ENCODE assay signal across 15 cellular contexts in the genomic region with DNA sequence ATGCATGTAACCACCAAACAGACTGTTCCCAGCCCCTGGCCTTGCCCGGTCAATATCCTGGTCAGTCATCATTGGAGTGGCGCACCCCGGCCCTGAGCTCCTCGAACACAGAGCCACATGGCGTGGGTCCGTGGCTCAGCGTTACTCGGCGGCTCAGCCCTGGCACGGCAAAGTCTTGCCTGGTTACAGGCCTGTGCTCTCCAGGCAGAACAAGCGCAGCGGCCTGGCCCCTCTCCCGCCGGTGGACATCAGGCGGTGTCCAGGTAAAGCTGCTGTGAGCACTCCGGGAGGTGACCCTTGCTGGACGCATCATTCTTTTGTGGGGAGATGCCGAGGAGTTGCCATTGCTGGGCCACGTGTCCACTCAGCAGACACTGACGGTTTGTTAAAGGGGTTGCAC. TPM values are rescaled to one million over a fixed set of nuclear protein-coding genes. Genes with fewer than 3 reads are reported as not detected.
DNase-seq lines count a peak whose midpoint lies in the region; ATAC-seq, FAIRE-seq and TF ChIP-seq lines count a peak whose summit lies in the region.
"Had no signal": no experiment of that assay in that cellular context is flagged by ENCODE, and none has a peak within 500 bp of the region (broad histone marks: within the 10 kb centered on the region; RNA-seq: fewer than 3 reads in every experiment).

No MANE protein-coding gene starts in this region.

- no peak for TF ChIP-seq RAD21 in K562 (CRISPR knock-in tag; conservative IDR thresholded peaks at IDR 0.05 in 1 of 2, IDR thresholded peaks at IDR 0.05 in 1 of 2)

- POLR2A ChIA-PET in K562 (lab: Yijun Ruan, JAX) = interaction anchor here (0.7 kb wide), 1 partner anchor 214 kb away, joined by 3 read pairs; no protein-coding TSS in a partner anchor

- in situ Hi-C loops in K562 (cut with MboI) = no loop called here

- no peaks in the 10 kb centered on the region for H3K9me3 ChIP-seq in heart left ventricle
- no peaks in the 10 kb centered on the region for H3K9me3 ChIP-seq in K562 (replicated peaks; ENCODE audit: control insufficient read depth, insufficient read depth, low read depth, low read length)
- H3K9me3 ChIP-seq in neutrophil = peaks cover 20% of the 10 kb centered on the region

- no TSS peak for BruUV-seq in K562 (replicated peaks; lab: Mats Ljungman, UMichigan)

- TF ChIP-seq POLR2A in heart left ventricle (IDR thresholded peaks at IDR 0.05) (no peak), K562 (conservative IDR thresholded peaks at IDR 0.05) (no peak)

- no peak for FAIRE-seq in K562 (lab: Jason Lieb, UNC)
- FAIRE-seq: G401.6, GM12891, GM19239, H1 had no signal

- H3K9ac ChIP-seq in K562 (ENCODE audit: insufficient read depth in 1 of 2, low read depth in 2 of 2, low read length in 2 of 2) = no peak overlapping the region
- H3K9ac ChIP-seq: BLaER1 treated with 17β-estradiol and CSF1 and Interleukin-3, amounts not matched to agents 10 nM and 100 nM had no signal

- no peak overlapping the region for H3K27ac ChIP-seq in heart left ventricle
- H3K27ac ChIP-seq in K562 (ENCODE audit: extremely low read depth, low read depth, low read length) = no peak overlapping the region
- H3K27ac ChIP-seq in neutrophil = peak overlapping the region; percentile 33
- H3K27ac ChIP-seq: BLaER1 treated with 17β-estradiol and CSF1 and Interleukin-3, amounts not matched to agents 10 nM and 100 nM had no signal

- H3K4me3 ChIP-seq in heart left ventricle = no peak overlapping the region
- H3K4me3 ChIP-seq in K562 = no peak overlapping the region
- H3K4me3 ChIP-seq in neutrophil (ENCODE audit: low read depth in 1 of 2, low read length in 1 of 2) = no peak overlapping the region
- H3K4me3 ChIP-seq: BLaER1 treated with 17β-estradiol and CSF1 and Interleukin-3, amounts not matched to agents 10 nM and 100 nM had no signal

- H3K4me1 ChIP-seq in heart left ventricle (peaks cover 0 to 12% (median 5%) of the 10 kb centered on the region in 12 donors), K562 (replicated peaks in 1 of 2; ENCODE audit: control insufficient read depth in 2 of 2, insufficient read depth in 2 of 2, low read length in 2 of 2) (peaks cover 4 to 16% of the 10 kb centered on the region in 2 experiments; a peak in 3 of 5 replicates), neutrophil (ENCODE audit: control insufficient read depth in 1 of 2, insufficient read depth in 1 of 2, low read depth in 1 of 2, low read length in 1 of 2) (peaks cover 11 to 23% of the 10 kb centered on the region in 2 experiments)

- ATAC-seq in heart left ventricle (no peak), Right ventricle myocardium superior (ENCODE audit: poor library complexity) (no peak), K562 (no peak)
- ATAC-seq: CD8-positive, alpha-beta T cell had no signal

- intact Hi-C loops in heart left ventricle (cut with DNase I) (loop anchor here in 3 of 10 donors (5.0 to 10.0 kb wide), 3 partner anchors 54 to 176 kb away; partner anchors contain the start of gene MAEA (in 1 of the 3)), Right ventricle myocardium superior (cut with DNase I) (loop anchor here (10.0 kb wide), 2 partner anchors 176 to 374 kb away; partner anchors contain the start of gene SLBP), K562 (cut with micrococcal nuclease) (no loop called here)

- H3K36me3 ChIP-seq in heart left ventricle (peaks cover 3 to 58% (median 56%) of the 10 kb centered on the region in 9 donors), K562 (ENCODE audit: control insufficient read depth, insufficient read depth, low read length) (peaks cover 56% of the 10 kb centered on the region; the same call in 2 of the 3 replicates), neutrophil (peaks cover 51% of the 10 kb centered on the region)

- no peak for TF ChIP-seq EP300 in K562 (IDR thresholded peaks at IDR 0.05; ENCODE audit: low read length)

- 96 to 97% (median 96%) methylated on average over 20 of the region's 20 CpGs for WGBS in heart left ventricle, 4 donors
- 96% methylated on average over 20 of the region's 20 CpGs for WGBS in K562 (ENCODE audit: insufficient coverage, low coverage, missing lambda C conversion rate)

- no peaks in the 10 kb centered on the region for H4K20me1 ChIP-seq in K562 (replicated peaks; ENCODE audit: control insufficient read depth, insufficient read depth, low read length)

- H3K79me2 ChIP-seq in K562 (ENCODE audit: control insufficient read depth, insufficient read depth, low read length) = peaks cover 4% of the 10 kb centered on the region; the same call in 2 of the 3 replicates

- CTCF ChIA-PET in K562 (lab: Yijun Ruan, JAX; ENCODE audit: low intra/inter-chr PET ratio) = no interaction called here

- H2AFZ ChIP-seq in K562 (ENCODE audit: low read depth, low read length) = no peak overlapping the region

- H3K4me2 ChIP-seq in K562 (ENCODE audit: insufficient read depth, low read length) = no peak overlapping the region
- H3K4me2 ChIP-seq: BLaER1 treated with 17β-estradiol and CSF1 and Interleukin-3, amounts not matched to agents 10 nM and 100 nM had no signal

- no peaks in the 10 kb centered on the region for H3K27me3 ChIP-seq in heart left ventricle
- H3K27me3 ChIP-seq in K562 (ENCODE audit: control insufficient read depth in 2 of 2, insufficient read depth in 2 of 2, low read length in 2 of 2) = no peaks in the 10 kb centered on the region
- H3K27me3 ChIP-seq in neutrophil = no peaks in the 10 kb centered on the region
- H3K27me3 ChIP-seq: BLaER1 treated with 17β-estradiol and CSF1 and Interleukin-3, amounts not matched to agents 10 nM and 100 nM had no signal

- TF ChIP-seq CTCF in heart left ventricle (IDR thresholded peaks at IDR 0.05) (no peak), K562 (IDR thresholded peaks at IDR 0.05 in 2 of 3, conservative IDR thresholded peaks at IDR 0.05 in 1 of 3; ENCODE audit: insufficient read depth in 2 of 3, low read depth in 1 of 3, low read length in 3 of 3) (no peak), neutrophil (IDR thresholded peaks at IDR 0.05) (no peak)

- DNase-seq in heart left ventricle = peak in 3 of 5 donors; percentile 13 to 58 (median 22)
- DNase-seq in Right ventricle myocardium superior = no peak
- DNase-seq in K562 (ENCODE audit: extremely low read depth in 1 of 4, low spot score in 3 of 4) = no peak
- DNase-seq in OCI-M1 (lab: John Stamatoyannopoulos, UW) = no peak
- no peak for DNase-seq in RKO (ENCODE audit: low spot score)
- DNase-seq: Calu3; CD8-positive, alpha-beta T cell; DMS53; H9 had no signal

- H3K9me1 ChIP-seq in K562 (ENCODE audit: control insufficient read depth, insufficient read depth, low read length) = no peaks in the 10 kb centered on the region

RNA-seq across cellular contexts. Expression of gene UVSSA, which starts 6.1 kb away (rescaled TPM):
- total RNA-seq in heart left ventricle = 10 to 100 TPM in 2 of 9 donors, 1 to 10 TPM in 7; 5.0 to 14.2 (median 6.7) TPM
- polyA plus RNA-seq in heart left ventricle = 1 to 10 TPM; 4.7 to 6.6 TPM
- 6.7 TPM for total RNA-seq in Right ventricle myocardium superior
- total RNA-seq in K562 (2011; cell fraction: chromatin; rRNA removed; ENCODE audit: low replicate concordance) = 74.2 and 130 TPM in 2 replicates
- 56.7 and 60.5 TPM in 2 replicates for total RNA-seq in K562 (2011; cell fraction: nucleolus; rRNA removed)
- 48.0 and 51.4 TPM in 2 replicates for total RNA-seq in K562 (2011; cell fraction: nucleoplasm; rRNA removed)
- total RNA-seq in K562 (2014; rRNA removed) = 4.5 and 5.4 TPM in 2 replicates
- total RNA-seq in K562 (2014; rRNA removed; fragmentation: Illumina TruSeq; extraction: Trizol) = 1.5 TPM in 2 replicates
- 2.6 and 2.9 TPM in 2 replicates for total RNA-seq in K562 (2015; rRNA removed; fragmentation: Illumina TruSeq; extraction: Trizol)
- 12.4 and 14.6 TPM in 2 replicates for total RNA-seq in K562 (2021)
- polyA plus RNA-seq in K562 (2011; rRNA removed) = 3.5 and 7.2 TPM in 2 replicates
- 3.2 and 3.4 TPM in 2 replicates for polyA plus RNA-seq in K562 (2011; cell fraction: cytosol; rRNA removed)
- 46.4 and 58.8 TPM in 2 replicates for polyA plus RNA-seq in K562 (2011; cell fraction: nucleus; rRNA removed)
- polyA plus RNA-seq in K562 (2012) = 5.4 and 8.3 TPM in 2 replicates
- polyA plus RNA-seq in K562 (2014; fragmentation: Illumina TruSeq; extraction: Trizol) = 3.3 and 4.7 TPM in 2 replicates
- polyA plus RNA-seq in K562 (2014; fragmentation: Nextera tagmentation; extraction: Ambion mirVana) = under 1 TPM; 0.21 to 0.27 TPM
- polyA plus RNA-seq in K562 (2014; rRNA removed) = 5.8 and 9.2 TPM in 2 replicates
- 2.9 and 3.6 TPM in 2 replicates for polyA minus RNA-seq in K562 (2011; rRNA and poly(A)+ RNA removed)
- 3.3 TPM in 2 replicates for polyA minus RNA-seq in K562 (2011; cell fraction: cytosol; rRNA and poly(A)+ RNA removed)
- polyA minus RNA-seq in K562 (2011; cell fraction: nucleus; rRNA and poly(A)+ RNA removed) = 12.8 and 18.4 TPM in 2 replicates

RNA-seq across cellular contexts. Expression of gene MAEA, which starts 51.2 kb away (rescaled TPM):
- 10 to 100 TPM; 41.5 to 57.2 (median 45.1) TPM for total RNA-seq in heart left ventricle
- polyA plus RNA-seq in heart left ventricle = 10 to 100 TPM; 38.1 to 56.9 TPM
- total RNA-seq in Right ventricle myocardium superior = 50.3 TPM
- total RNA-seq in K562 (2011; cell fraction: chromatin; rRNA removed; ENCODE audit: low replicate concordance) = 97.9 and 170 TPM in 2 replicates
- total RNA-seq in K562 (2011; cell fraction: nucleolus; rRNA removed) = 114 and 125 TPM in 2 replicates
- 91.9 and 96.7 TPM in 2 replicates for total RNA-seq in K562 (2011; cell fraction: nucleoplasm; rRNA removed)
- 63.2 and 104 TPM in 2 replicates for total RNA-seq in K562 (2014; rRNA removed)
- 18.7 and 20.5 TPM in 2 replicates for total RNA-seq in K562 (2014; rRNA removed; fragmentation: Illumina TruSeq; extraction: Trizol)
- 45.0 and 48.7 TPM in 2 replicates for total RNA-seq in K562 (2015; rRNA removed; fragmentation: Illumina TruSeq; extraction: Trizol)
- 84.4 and 86.5 TPM in 2 replicates for total RNA-seq in K562 (2021)
- polyA plus RNA-seq in K562 (2011; rRNA removed) = 59.3 and 60.8 TPM in 2 replicates
- 74.2 and 137 TPM in 2 replicates for polyA plus RNA-seq in K562 (2011; cell fraction: cytosol; rRNA removed)
- polyA plus RNA-seq in K562 (2011; cell fraction: nucleus; rRNA removed) = 133 and 220 TPM in 2 replicates
- polyA plus RNA-seq in K562 (2012) = 70.1 and 73.0 TPM in 2 replicates
- polyA plus RNA-seq in K562 (2014; fragmentation: Illumina TruSeq; extraction: Trizol) = 34.3 and 57.0 TPM in 2 replicates
- 1 to 10 TPM; 2.1 to 4.7 TPM for polyA plus RNA-seq in K562 (2014; fragmentation: Nextera tagmentation; extraction: Ambion mirVana)
- 72.5 and 74.7 TPM in 2 replicates for polyA plus RNA-seq in K562 (2014; rRNA removed)
- 25.7 and 39.9 TPM in 2 replicates for polyA minus RNA-seq in K562 (2011; rRNA and poly(A)+ RNA removed)
- 62.0 and 64.6 TPM in 2 replicates for polyA minus RNA-seq in K562 (2011; cell fraction: cytosol; rRNA and poly(A)+ RNA removed)
- 51.3 and 58.3 TPM in 2 replicates for polyA minus RNA-seq in K562 (2011; cell fraction: nucleus; rRNA and poly(A)+ RNA removed)

Comparison
In these comparisons a context has a peak if more than half of its experiments do, and no peak if none do; other contexts are left out.
1. DNase-seq: peak in heart left ventricle (3 of 5); none in Right ventricle myocardium superior (single experiment), K562 (0 of 4), OCI-M1 (single experiment) and RKO (single experiment).